In genomic region chr19:48874309-48875135, GRCh38 we compare ENCODE assay signal across 1 cellular context.
TF ChIP-seq lines count a peak whose summit lies in the region.

No MANE protein-coding gene starts in this region.

TF ChIP-seq in K562, 482 proteins besides CTCF, POLR2A, EP300 and RAD21 (continued from another document and continues in another):
- 0 out of 4 replicates have a peak, but pooled peaks of 1 of the 2 experiments have one; percentile 2 for TF ChIP-seq CSDE1 (IDR thresholded peaks at IDR 0.05)
- TF ChIP-seq ZNF184 (CRISPR knock-in tag; IDR thresholded peaks at IDR 0.05), result no peak
- no peak for TF ChIP-seq PHB (CRISPR knock-in tag; IDR thresholded peaks at IDR 0.05)
- TF ChIP-seq, protein P1, sequence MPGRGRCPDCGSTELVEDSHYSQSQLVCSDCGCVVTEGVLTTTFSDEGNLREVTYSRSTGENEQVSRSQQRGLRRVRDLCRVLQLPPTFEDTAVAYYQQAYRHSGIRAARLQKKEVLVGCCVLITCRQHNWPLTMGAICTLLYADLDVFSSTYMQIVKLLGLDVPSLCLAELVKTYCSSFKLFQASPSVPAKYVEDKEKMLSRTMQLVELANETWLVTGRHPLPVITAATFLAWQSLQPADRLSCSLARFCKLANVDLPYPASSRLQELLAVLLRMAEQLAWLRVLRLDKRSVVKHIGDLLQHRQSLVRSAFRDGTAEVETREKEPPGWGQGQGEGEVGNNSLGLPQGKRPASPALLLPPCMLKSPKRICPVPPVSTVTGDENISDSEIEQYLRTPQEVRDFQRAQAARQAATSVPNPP (IDR thresholded peaks at IDR 0.05; ENCODE audit: borderline replicate concordance, insufficient read depth, insufficient read length), result no peak
- no peak; the same call in 1 of the 2 replicates for TF ChIP-seq NCOR1 (IDR thresholded peaks at IDR 0.05)
- TF ChIP-seq PHF21A (IDR thresholded peaks at IDR 0.05; ENCODE audit: borderline replicate concordance, low read depth), result no peak
- no peak for TF ChIP-seq PTRF (tag; IDR thresholded peaks at IDR 0.05)
- TF ChIP-seq RNF2 (IDR thresholded peaks at IDR 0.05), result no peak
- TF ChIP-seq, protein P2, sequence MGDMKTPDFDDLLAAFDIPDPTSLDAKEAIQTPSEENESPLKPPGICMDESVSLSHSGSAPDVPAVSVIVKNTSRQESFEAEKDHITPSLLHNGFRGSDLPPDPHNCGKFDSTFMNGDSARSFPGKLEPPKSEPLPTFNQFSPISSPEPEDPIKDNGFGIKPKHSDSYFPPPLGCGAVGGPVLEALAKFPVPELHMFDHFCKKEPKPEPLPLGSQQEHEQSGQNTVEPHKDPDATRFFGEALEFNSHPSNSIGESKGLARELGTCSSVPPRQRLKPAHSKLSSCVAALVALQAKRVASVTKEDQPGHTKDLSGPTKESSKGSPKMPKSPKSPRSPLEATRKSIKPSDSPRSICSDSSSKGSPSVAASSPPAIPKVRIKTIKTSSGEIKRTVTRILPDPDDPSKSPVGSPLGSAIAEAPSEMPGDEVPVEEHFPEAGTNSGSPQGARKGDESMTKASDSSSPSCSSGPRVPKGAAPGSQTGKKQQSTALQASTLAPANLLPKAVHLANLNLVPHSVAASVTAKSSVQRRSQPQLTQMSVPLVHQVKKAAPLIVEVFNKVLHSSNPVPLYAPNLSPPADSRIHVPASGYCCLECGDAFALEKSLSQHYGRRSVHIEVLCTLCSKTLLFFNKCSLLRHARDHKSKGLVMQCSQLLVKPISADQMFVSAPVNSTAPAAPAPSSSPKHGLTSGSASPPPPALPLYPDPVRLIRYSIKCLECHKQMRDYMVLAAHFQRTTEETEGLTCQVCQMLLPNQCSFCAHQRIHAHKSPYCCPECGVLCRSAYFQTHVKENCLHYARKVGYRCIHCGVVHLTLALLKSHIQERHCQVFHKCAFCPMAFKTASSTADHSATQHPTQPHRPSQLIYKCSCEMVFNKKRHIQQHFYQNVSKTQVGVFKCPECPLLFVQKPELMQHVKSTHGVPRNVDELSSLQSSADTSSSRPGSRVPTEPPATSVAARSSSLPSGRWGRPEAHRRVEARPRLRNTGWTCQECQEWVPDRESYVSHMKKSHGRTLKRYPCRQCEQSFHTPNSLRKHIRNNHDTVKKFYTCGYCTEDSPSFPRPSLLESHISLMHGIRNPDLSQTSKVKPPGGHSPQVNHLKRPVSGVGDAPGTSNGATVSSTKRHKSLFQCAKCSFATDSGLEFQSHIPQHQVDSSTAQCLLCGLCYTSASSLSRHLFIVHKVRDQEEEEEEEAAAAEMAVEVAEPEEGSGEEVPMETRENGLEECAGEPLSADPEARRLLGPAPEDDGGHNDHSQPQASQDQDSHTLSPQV (IDR thresholded peaks at IDR 0.05), result no peak
- TF ChIP-seq RBM34 (IDR thresholded peaks at IDR 0.05; ENCODE audit: borderline replicate concordance, insufficient read depth, low read length), result no peak
- TF ChIP-seq ATF3 (IDR thresholded peaks at IDR 0.05), result peak; percentile 29; the same call in 1 of the 2 replicates
- no peak; the same call in 1 of the 2 replicates for TF ChIP-seq ATF3 (CRISPR knock-in tag; conservative IDR thresholded peaks at IDR 0.05)
- TF ChIP-seq, protein P3, sequence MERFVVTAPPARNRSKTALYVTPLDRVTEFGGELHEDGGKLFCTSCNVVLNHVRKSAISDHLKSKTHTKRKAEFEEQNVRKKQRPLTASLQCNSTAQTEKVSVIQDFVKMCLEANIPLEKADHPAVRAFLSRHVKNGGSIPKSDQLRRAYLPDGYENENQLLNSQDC (CRISPR knock-in tag; IDR thresholded peaks at IDR 0.05), result no peak
- no peak; the same call in 1 of the 2 replicates for TF ChIP-seq ZNF584 (CRISPR knock-in tag; IDR thresholded peaks at IDR 0.05; ENCODE audit: low read depth)
- TF ChIP-seq ZBTB34 (CRISPR knock-in tag; IDR thresholded peaks at IDR 0.05), result no peak
- TF ChIP-seq, protein P4, sequence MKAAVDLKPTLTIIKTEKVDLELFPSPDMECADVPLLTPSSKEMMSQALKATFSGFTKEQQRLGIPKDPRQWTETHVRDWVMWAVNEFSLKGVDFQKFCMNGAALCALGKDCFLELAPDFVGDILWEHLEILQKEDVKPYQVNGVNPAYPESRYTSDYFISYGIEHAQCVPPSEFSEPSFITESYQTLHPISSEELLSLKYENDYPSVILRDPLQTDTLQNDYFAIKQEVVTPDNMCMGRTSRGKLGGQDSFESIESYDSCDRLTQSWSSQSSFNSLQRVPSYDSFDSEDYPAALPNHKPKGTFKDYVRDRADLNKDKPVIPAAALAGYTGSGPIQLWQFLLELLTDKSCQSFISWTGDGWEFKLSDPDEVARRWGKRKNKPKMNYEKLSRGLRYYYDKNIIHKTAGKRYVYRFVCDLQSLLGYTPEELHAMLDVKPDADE (conservative IDR thresholded peaks at IDR 0.05; ENCODE audit: control insufficient read depth, low read depth, low read length), result no peak
- no peak for TF ChIP-seq NRF1 (conservative IDR thresholded peaks at IDR 0.05 in 1 of 2, IDR thresholded peaks at IDR 0.05 in 1 of 2)
- TF ChIP-seq, protein P5, sequence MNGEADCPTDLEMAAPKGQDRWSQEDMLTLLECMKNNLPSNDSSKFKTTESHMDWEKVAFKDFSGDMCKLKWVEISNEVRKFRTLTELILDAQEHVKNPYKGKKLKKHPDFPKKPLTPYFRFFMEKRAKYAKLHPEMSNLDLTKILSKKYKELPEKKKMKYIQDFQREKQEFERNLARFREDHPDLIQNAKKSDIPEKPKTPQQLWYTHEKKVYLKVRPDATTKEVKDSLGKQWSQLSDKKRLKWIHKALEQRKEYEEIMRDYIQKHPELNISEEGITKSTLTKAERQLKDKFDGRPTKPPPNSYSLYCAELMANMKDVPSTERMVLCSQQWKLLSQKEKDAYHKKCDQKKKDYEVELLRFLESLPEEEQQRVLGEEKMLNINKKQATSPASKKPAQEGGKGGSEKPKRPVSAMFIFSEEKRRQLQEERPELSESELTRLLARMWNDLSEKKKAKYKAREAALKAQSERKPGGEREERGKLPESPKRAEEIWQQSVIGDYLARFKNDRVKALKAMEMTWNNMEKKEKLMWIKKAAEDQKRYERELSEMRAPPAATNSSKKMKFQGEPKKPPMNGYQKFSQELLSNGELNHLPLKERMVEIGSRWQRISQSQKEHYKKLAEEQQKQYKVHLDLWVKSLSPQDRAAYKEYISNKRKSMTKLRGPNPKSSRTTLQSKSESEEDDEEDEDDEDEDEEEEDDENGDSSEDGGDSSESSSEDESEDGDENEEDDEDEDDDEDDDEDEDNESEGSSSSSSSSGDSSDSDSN (IDR thresholded peaks at IDR 0.05; ENCODE audit: borderline replicate concordance in 1 of 2, low read depth in 2 of 2, low read length in 2 of 2), result 0 out of 4 replicates have a peak, but pooled peaks of 1 of the 2 experiments have one; percentile 20
- no peak for TF ChIP-seq TEAD4 (IDR thresholded peaks at IDR 0.05; ENCODE audit: low read length)
- no peak for TF ChIP-seq TEAD4 (CRISPR knock-in tag; IDR thresholded peaks at IDR 0.05; ENCODE audit: borderline replicate concordance)
- peak; percentile 64; the same call in 1 of the 2 replicates for TF ChIP-seq ELF4 (CRISPR knock-in tag; IDR thresholded peaks at IDR 0.05)
- no peak for TF ChIP-seq EWSR1 (IDR thresholded peaks at IDR 0.05; ENCODE audit: borderline replicate concordance, low read depth, partially characterized antibody)
- no peak for TF ChIP-seq ZNF551 (CRISPR knock-in tag; IDR thresholded peaks at IDR 0.05)
- no peak for TF ChIP-seq ZNF444 (CRISPR knock-in tag; IDR thresholded peaks at IDR 0.05)
- no peak for TF ChIP-seq TARDBP (IDR thresholded peaks at IDR 0.05)
- TF ChIP-seq STAT5A (IDR thresholded peaks at IDR 0.05; ENCODE audit: borderline replicate concordance, low read length), result no peak
- TF ChIP-seq, protein P6, sequence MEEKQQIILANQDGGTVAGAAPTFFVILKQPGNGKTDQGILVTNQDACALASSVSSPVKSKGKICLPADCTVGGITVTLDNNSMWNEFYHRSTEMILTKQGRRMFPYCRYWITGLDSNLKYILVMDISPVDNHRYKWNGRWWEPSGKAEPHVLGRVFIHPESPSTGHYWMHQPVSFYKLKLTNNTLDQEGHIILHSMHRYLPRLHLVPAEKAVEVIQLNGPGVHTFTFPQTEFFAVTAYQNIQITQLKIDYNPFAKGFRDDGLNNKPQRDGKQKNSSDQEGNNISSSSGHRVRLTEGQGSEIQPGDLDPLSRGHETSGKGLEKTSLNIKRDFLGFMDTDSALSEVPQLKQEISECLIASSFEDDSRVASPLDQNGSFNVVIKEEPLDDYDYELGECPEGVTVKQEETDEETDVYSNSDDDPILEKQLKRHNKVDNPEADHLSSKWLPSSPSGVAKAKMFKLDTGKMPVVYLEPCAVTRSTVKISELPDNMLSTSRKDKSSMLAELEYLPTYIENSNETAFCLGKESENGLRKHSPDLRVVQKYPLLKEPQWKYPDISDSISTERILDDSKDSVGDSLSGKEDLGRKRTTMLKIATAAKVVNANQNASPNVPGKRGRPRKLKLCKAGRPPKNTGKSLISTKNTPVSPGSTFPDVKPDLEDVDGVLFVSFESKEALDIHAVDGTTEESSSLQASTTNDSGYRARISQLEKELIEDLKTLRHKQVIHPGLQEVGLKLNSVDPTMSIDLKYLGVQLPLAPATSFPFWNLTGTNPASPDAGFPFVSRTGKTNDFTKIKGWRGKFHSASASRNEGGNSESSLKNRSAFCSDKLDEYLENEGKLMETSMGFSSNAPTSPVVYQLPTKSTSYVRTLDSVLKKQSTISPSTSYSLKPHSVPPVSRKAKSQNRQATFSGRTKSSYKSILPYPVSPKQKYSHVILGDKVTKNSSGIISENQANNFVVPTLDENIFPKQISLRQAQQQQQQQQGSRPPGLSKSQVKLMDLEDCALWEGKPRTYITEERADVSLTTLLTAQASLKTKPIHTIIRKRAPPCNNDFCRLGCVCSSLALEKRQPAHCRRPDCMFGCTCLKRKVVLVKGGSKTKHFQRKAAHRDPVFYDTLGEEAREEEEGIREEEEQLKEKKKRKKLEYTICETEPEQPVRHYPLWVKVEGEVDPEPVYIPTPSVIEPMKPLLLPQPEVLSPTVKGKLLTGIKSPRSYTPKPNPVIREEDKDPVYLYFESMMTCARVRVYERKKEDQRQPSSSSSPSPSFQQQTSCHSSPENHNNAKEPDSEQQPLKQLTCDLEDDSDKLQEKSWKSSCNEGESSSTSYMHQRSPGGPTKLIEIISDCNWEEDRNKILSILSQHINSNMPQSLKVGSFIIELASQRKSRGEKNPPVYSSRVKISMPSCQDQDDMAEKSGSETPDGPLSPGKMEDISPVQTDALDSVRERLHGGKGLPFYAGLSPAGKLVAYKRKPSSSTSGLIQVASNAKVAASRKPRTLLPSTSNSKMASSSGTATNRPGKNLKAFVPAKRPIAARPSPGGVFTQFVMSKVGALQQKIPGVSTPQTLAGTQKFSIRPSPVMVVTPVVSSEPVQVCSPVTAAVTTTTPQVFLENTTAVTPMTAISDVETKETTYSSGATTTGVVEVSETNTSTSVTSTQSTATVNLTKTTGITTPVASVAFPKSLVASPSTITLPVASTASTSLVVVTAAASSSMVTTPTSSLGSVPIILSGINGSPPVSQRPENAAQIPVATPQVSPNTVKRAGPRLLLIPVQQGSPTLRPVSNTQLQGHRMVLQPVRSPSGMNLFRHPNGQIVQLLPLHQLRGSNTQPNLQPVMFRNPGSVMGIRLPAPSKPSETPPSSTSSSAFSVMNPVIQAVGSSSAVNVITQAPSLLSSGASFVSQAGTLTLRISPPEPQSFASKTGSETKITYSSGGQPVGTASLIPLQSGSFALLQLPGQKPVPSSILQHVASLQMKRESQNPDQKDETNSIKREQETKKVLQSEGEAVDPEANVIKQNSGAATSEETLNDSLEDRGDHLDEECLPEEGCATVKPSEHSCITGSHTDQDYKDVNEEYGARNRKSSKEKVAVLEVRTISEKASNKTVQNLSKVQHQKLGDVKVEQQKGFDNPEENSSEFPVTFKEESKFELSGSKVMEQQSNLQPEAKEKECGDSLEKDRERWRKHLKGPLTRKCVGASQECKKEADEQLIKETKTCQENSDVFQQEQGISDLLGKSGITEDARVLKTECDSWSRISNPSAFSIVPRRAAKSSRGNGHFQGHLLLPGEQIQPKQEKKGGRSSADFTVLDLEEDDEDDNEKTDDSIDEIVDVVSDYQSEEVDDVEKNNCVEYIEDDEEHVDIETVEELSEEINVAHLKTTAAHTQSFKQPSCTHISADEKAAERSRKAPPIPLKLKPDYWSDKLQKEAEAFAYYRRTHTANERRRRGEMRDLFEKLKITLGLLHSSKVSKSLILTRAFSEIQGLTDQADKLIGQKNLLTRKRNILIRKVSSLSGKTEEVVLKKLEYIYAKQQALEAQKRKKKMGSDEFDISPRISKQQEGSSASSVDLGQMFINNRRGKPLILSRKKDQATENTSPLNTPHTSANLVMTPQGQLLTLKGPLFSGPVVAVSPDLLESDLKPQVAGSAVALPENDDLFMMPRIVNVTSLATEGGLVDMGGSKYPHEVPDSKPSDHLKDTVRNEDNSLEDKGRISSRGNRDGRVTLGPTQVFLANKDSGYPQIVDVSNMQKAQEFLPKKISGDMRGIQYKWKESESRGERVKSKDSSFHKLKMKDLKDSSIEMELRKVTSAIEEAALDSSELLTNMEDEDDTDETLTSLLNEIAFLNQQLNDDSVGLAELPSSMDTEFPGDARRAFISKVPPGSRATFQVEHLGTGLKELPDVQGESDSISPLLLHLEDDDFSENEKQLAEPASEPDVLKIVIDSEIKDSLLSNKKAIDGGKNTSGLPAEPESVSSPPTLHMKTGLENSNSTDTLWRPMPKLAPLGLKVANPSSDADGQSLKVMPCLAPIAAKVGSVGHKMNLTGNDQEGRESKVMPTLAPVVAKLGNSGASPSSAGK (IDR thresholded peaks at IDR 0.05), result no peak
- TF ChIP-seq POLR2H (tag; IDR thresholded peaks at IDR 0.05; ENCODE audit: low read depth), result no peak
- TF ChIP-seq, protein P7, sequence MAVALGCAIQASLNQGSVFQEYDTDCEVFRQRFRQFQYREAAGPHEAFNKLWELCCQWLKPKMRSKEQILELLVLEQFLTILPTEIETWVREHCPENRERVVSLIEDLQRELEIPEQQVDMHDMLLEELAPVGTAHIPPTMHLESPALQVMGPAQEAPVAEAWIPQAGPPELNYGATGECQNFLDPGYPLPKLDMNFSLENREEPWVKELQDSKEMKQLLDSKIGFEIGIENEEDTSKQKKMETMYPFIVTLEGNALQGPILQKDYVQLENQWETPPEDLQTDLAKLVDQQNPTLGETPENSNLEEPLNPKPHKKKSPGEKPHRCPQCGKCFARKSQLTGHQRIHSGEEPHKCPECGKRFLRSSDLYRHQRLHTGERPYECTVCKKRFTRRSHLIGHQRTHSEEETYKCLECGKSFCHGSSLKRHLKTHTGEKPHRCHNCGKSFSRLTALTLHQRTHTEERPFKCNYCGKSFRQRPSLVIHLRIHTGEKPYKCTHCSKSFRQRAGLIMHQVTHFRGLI (CRISPR knock-in tag; IDR thresholded peaks at IDR 0.05), result no peak
